ENCODE assay signal across 17 cellular contexts in the genomic region with DNA sequence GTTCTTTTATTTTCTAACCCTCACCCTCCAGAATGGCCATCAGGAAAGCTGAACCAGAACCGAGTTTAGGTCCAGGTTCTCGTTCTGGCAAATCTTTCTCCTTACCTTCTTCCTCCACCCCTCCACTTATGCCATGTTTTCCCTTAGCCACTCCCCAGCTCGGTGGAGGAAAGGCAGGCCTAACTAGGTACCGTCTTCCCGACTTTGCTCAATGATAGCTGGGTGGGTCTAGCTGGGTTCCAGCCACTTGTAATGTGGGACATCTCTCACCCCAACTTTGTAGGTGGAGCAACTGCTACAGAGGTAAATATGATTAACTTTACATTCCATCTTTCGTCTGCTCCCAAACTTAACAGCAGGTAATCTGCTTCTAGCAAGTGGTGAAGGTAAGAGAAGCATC.
"Had no signal": no experiment of that assay in that cellular context is flagged by ENCODE, and none has a peak within 500 bp of the region (broad histone marks: within the 10 kb centered on the region; RNA-seq: fewer than 3 reads in every experiment).

No MANE protein-coding gene starts in this region.

- H3K27me3 Mint-ChIP-seq: activated T-helper 17 cell treated with anti-CD3 and anti-CD28 coated beads, Interleukin-2, amount 50 U/mL, for 72 hours; naive B cell had no signal

- DNase-seq: activated CD4-positive, alpha-beta T cell treated with anti-CD3 and anti-CD28 coated beads, Interleukin-2, amount 50 U/mL, for 48 hours; activated CD4-positive, CD25-positive, alpha-beta regulatory T cell treated with anti-CD3 and anti-CD28 coated beads, Interleukin-2, amount 50 U/mL, for 72 hours; activated naive CD4-positive, alpha-beta T cell treated with Interleukin-2 at 50 U/mL for 16 hours; left cardiac atrium; naive B cell; posterior cingulate gyrus; retina; stimulated activated CD4-positive, alpha-beta T cell treated with anti-CD3 and anti-CD28 coated beads, Interleukin-15, amount 100 ng/mL, for 24 hours; stimulated activated CD4-positive, alpha-beta T cell treated with anti-CD3 and anti-CD28 coated beads, Interleukin-4, amount 100 ng/mL, for 1 hour; stimulated activated naive CD4-positive, alpha-beta T cell; substantia nigra; transverse colon had no signal

- H3K27me3 ChIP-seq: cardiac muscle cell, foreskin keratinocyte, neutrophil, transverse colon had no signal

- H3K9me3 ChIP-seq: neutrophil, transverse colon had no signal

- H3K4me3 Mint-ChIP-seq: activated T-helper 17 cell treated with anti-CD3 and anti-CD28 coated beads, Interleukin-2, amount 50 U/mL, for 72 hours had no signal

- H3K27ac Mint-ChIP-seq: activated T-helper 17 cell treated with anti-CD3 and anti-CD28 coated beads, Interleukin-2, amount 50 U/mL, for 72 hours had no signal

- H3K4me3 ChIP-seq: cardiac muscle cell, lung, transverse colon had no signal

- ATAC-seq: activated T-helper 17 cell treated with anti-CD3 and anti-CD28 coated beads, Interleukin-2, amount 50 U/mL, for 72 hours; foreskin keratinocyte; left cardiac atrium had no signal

- H3K4me1 ChIP-seq: foreskin keratinocyte, transverse colon had no signal

- H3K9me3 Mint-ChIP-seq: activated T-helper 17 cell treated with anti-CD3 and anti-CD28 coated beads, Interleukin-2, amount 50 U/mL, for 72 hours; naive B cell had no signal

- H3K27ac ChIP-seq: foreskin keratinocyte, neutrophil, transverse colon had no signal
